9 cellular contexts compared by ENCODE assay signal in the genomic region with DNA sequence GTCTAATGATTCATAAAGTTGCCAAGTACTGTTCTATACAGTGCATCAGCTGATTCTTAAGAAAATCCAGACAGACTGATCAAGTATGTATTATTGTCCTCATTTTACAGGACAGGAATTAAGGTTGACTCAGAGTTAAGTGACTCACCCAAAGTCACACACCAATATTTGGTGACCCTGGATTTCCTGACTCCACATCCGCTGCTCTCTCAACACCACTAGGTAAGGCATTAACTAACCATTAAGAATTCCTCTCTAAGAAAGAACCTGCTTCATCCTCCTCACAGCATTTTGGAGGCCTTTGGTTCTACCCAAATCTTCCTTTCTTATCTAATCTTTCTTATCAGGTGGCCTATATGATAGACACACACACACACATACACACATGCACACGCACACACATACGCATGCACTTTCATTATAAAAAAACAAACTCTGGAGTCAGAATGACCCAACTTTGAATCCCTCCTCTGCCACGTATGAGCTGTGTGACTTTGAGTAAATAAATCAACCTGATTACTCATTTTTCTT.
DNase-seq lines count a peak whose midpoint lies in the region; ATAC-seq and TF ChIP-seq lines count a peak whose summit lies in the region.
"Had no signal": no experiment of that assay in that cellular context is flagged by ENCODE, and none has a peak within 500 bp of the region (broad histone marks: within the 10 kb centered on the region; RNA-seq: fewer than 3 reads in every experiment).

No MANE protein-coding gene starts in this region.

- intact Hi-C loops in spleen (cut with DNase I; ENCODE audit: low total_unique reads): loop anchor here (10.0 kb wide), 1 partner anchor 45 kb away; no protein-coding TSS in a partner anchor
- intact Hi-C loops in left ventricle myocardium superior (cut with micrococcal nuclease): no loop called here

- H3K4me1 ChIP-seq in spleen: peaks cover 31 to 98% (median 79%) of the 10 kb centered on the region in 6 donors

- no peak overlapping the region for H3K4me3 ChIP-seq in astrocyte of the spinal cord (ENCODE audit: low read depth, low read length)
- H3K4me3 ChIP-seq in spleen: no peak overlapping the region

- peaks cover 0 to 6% (median 0%) of the 10 kb centered on the region in 8 donors for H3K9me3 ChIP-seq in spleen

- in situ Hi-C loops in astrocyte of the spinal cord (cut with HindIII; ENCODE audit: low sequenced_read_pairs): no loop called here

- no peaks in the 10 kb centered on the region for H3K27me3 ChIP-seq in spleen (replicated peaks in 1 of 7)

- H3K27ac ChIP-seq in spleen: peak overlapping the region; percentile 8 to 91 (median 59)

- ATAC-seq in GM19372 (IDR thresholded peaks at IDR 0.05; ENCODE audit: low read depth, unreplicated experiment): peak; percentile 61
- ATAC-seq in left ventricle myocardium superior: no peak
- ATAC-seq in GM19324 (IDR thresholded peaks at IDR 0.05; ENCODE audit: low FRiP score, unreplicated experiment): no peak

- H3K36me3 ChIP-seq in spleen: peaks cover 0 to 15% (median 0%) of the 10 kb centered on the region in 6 donors

- WGBS in spleen, 5 donors: 67 to 78% (median 69%) methylated on average over 4 of the region's 4 CpGs

- TF ChIP-seq CTCF in astrocyte of the spinal cord (IDR thresholded peaks at IDR 0.05; ENCODE audit: low read depth, low read length) (no peak), spleen (IDR thresholded peaks at IDR 0.05 in 8 of 11, conservative IDR thresholded peaks at IDR 0.05 in 3 of 11) (no peak)

- peak; percentile 35 for DNase-seq in LoVo (ENCODE audit: low spot score)
- DNase-seq in astrocyte of the spinal cord (ENCODE audit: low read depth, low spot score): peak; percentile 74
- no peak for DNase-seq in spleen
- DNase-seq in HUDEP-2 (lab: John Stamatoyannopoulos, UW; ENCODE audit: unreplicated experiment in 76 of 76): no peak
- no peak for DNase-seq in left ventricle myocardium superior
- no peak for DNase-seq in NCI-H526 (lab: John Stamatoyannopoulos, UW)
- DNase-seq: NCI-H524 had no signal

- TF ChIP-seq POLR2A in spleen (IDR thresholded peaks at IDR 0.05): no peak

Comparison
In these comparisons a context has a peak if more than half of its experiments do, and no peak if none do; other contexts are left out.
1. DNase-seq: peak in LoVo (single experiment) and astrocyte of the spinal cord (single experiment); none in spleen (single experiment), HUDEP-2 (0 of 76), left ventricle myocardium superior (single experiment) and NCI-H526 (0 of 2).